1 cellular context compared by ENCODE assay signal in the genomic region with DNA sequence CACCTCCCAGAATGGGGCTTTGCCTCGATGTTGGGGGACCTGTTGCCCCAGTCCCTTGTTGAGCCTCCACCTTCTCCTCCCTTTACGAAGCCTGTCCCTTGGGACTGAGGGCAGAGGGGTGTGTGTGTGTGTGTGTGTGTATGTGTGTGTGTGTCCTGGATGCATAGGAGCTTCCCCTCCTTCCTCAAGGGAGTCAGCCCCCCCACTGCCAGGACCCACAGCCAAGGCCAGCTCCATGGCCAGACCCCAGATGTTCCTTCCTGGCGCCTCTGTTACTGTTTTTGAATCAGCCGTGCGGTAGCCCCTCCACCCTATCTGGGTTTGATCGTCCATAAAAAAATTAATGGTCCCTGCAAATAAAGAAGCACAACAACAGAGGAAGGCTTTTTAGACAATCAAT.
TF ChIP-seq lines count a peak whose summit lies in the region.

No MANE protein-coding gene starts in this region.

TF ChIP-seq in HepG2, 621 proteins besides CTCF, POLR2A, EP300 and RAD21:
- TF ChIP-seq ZNF335 (CRISPR knock-in tag; IDR thresholded peaks at IDR 0.05) (no peak), ZNF33A (CRISPR knock-in tag; IDR thresholded peaks at IDR 0.05; ENCODE audit: borderline replicate concordance) (no peak), ELF1 (CRISPR knock-in tag; IDR thresholded peaks at IDR 0.05) (no peak), ZBTB7A (CRISPR knock-in tag; IDR thresholded peaks at IDR 0.05) (no peak), NR2F2 (IDR thresholded peaks at IDR 0.05; ENCODE audit: borderline replicate concordance, low read depth) (no peak), MED8 (CRISPR knock-in tag; IDR thresholded peaks at IDR 0.05; ENCODE audit: insufficient replicate concordance) (no peak), HIVEP1 (CRISPR knock-in tag; IDR thresholded peaks at IDR 0.05) (no peak), HNRNPL (IDR thresholded peaks at IDR 0.05; ENCODE audit: low read depth, low read length) (no peak), ZNF644 (CRISPR knock-in tag; IDR thresholded peaks at IDR 0.05; ENCODE audit: low read depth) (no peak), ZBTB42 (CRISPR knock-in tag; IDR thresholded peaks at IDR 0.05) (no peak), ZNF407 (CRISPR knock-in tag; IDR thresholded peaks at IDR 0.05; ENCODE audit: not compliant biosample characterization) (no peak), IRF2 (CRISPR knock-in tag; IDR thresholded peaks at IDR 0.05) (no peak), FOSL2 (CRISPR knock-in tag; IDR thresholded peaks at IDR 0.05) (no peak)
- TF ChIP-seq, protein P1, sequence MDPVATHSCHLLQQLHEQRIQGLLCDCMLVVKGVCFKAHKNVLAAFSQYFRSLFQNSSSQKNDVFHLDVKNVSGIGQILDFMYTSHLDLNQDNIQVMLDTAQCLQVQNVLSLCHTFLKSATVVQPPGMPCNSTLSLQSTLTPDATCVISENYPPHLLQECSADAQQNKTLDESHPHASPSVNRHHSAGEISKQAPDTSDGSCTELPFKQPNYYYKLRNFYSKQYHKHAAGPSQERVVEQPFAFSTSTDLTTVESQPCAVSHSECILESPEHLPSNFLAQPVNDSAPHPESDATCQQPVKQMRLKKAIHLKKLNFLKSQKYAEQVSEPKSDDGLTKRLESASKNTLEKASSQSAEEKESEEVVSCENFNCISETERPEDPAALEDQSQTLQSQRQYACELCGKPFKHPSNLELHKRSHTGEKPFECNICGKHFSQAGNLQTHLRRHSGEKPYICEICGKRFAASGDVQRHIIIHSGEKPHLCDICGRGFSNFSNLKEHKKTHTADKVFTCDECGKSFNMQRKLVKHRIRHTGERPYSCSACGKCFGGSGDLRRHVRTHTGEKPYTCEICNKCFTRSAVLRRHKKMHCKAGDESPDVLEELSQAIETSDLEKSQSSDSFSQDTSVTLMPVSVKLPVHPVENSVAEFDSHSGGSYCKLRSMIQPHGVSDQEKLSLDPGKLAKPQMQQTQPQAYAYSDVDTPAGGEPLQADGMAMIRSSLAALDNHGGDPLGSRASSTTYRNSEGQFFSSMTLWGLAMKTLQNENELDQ (CRISPR knock-in tag; IDR thresholded peaks at IDR 0.05; ENCODE audit: borderline replicate concordance), result no peak
- TF ChIP-seq, protein P2, sequence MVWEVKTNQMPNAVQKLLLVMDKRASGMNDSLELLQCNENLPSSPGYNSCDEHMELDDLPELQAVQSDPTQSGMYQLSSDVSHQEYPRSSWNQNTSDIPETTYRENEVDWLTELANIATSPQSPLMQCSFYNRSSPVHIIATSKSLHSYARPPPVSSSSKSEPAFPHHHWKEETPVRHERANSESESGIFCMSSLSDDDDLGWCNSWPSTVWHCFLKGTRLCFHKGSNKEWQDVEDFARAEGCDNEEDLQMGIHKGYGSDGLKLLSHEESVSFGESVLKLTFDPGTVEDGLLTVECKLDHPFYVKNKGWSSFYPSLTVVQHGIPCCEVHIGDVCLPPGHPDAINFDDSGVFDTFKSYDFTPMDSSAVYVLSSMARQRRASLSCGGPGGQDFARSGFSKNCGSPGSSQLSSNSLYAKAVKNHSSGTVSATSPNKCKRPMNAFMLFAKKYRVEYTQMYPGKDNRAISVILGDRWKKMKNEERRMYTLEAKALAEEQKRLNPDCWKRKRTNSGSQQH (CRISPR knock-in tag; IDR thresholded peaks at IDR 0.05; ENCODE audit: low read depth), result no peak
